26 cellular contexts compared by ENCODE assay signal in genomic region chr3:192260611-192261010, GRCh38.
A peak's percentile ranks its signal among the peaks of the same experiment; 100 is the strongest.
DNase-seq lines count a peak whose midpoint lies in the region; ATAC-seq and TF ChIP-seq lines count a peak whose summit lies in the region.
"Had no signal": no experiment of that assay in that cellular context is flagged by ENCODE, and none has a peak within 500 bp of the region (broad histone marks: within the 10 kb centered on the region; RNA-seq: fewer than 3 reads in every experiment).

No MANE protein-coding gene starts in this region.

- H3K4me3 Mint-ChIP-seq in Caco-2 (ENCODE audit: unreplicated experiment) = no peak overlapping the region
- H3K4me3 Mint-ChIP-seq: CD4-positive, CD25-positive, alpha-beta regulatory T cell; IgD-negative memory B cell had no signal

- H3K9me3 ChIP-seq in Caco-2 = no peaks in the 10 kb centered on the region
- no peaks in the 10 kb centered on the region for H3K9me3 ChIP-seq in mesodermal cell (ENCODE audit: control insufficient read depth, low read length)
- H3K9me3 ChIP-seq: BLaER1 had no signal

- H3K4me1 ChIP-seq in Caco-2 (peaks cover 12% of the 10 kb centered on the region), mesodermal cell (ENCODE audit: control insufficient read depth, insufficient read depth, low read length, poor library complexity, severe bottlenecking) (peaks cover 8% of the 10 kb centered on the region)
- H3K4me1 ChIP-seq: BLaER1 had no signal

- H3K27me3 ChIP-seq in Caco-2 (replicated peaks; ENCODE audit: control insufficient read depth, insufficient read depth, low read length) = no peaks in the 10 kb centered on the region
- H3K27me3 ChIP-seq: BLaER1 had no signal

- intact Hi-C loops in Caco-2 (cut with micrococcal nuclease; ENCODE audit: unreplicated experiment) = no loop called here

- H3K36me3 ChIP-seq in Caco-2 (ENCODE audit: control insufficient read depth, insufficient read depth, low read length) (no peaks in the 10 kb centered on the region), mesodermal cell (ENCODE audit: control insufficient read depth, insufficient read depth, low read length) (no peaks in the 10 kb centered on the region)
- H3K36me3 ChIP-seq: BLaER1 had no signal

- no TSS peak for BruUV-seq in Caco-2 (replicated peaks; lab: Mats Ljungman, UMichigan)

- no peak for DNase-seq in Caco-2
- DNase-seq in NCI-H226 = peak; percentile 40
- DNase-seq in glomerular visceral epithelial cell (ENCODE audit: extremely low spot score) = peak; percentile 43
- no peak for DNase-seq in NCI-H2171 treated with DMSO at 0.1 percent for 48 hours (lab: John Stamatoyannopoulos, UW)
- no peak for DNase-seq in stimulated activated naive CD8-positive, alpha-beta T cell treated with anti-CD3 and anti-CD28 coated beads, Interleukin-15, Interleukin-2, amounts not matched to agents 100 U/mL and 50 U/mL, for 24 hours
- DNase-seq: CD4-positive, CD25-positive, alpha-beta regulatory T cell; DMS53; GOT3; NCI-H1092; NCI-H1417 treated with DMSO at 0.1 percent for 48 hours; NCI-H1694 treated with DMSO at 0.1 percent for 48 hours; NCI-H2081; NCI-H2171; NCI-H524 treated with DMSO at 0.1 percent for 48 hours; NCI-H774; NK-92 treated with Interleukin-12 subunit alpha and Interleukin-12 subunit beta, amount 100 ng/mL, for 24 hours; PC-9; Right ventricle myocardium superior; RPMI8226 had no signal

- peak overlapping the region; percentile 61 for H3K27ac Mint-ChIP-seq in Caco-2 (ENCODE audit: unreplicated experiment)
- H3K27ac Mint-ChIP-seq: CD4-positive, CD25-positive, alpha-beta regulatory T cell; IgD-negative memory B cell had no signal

- CTCF ChIA-PET in Caco-2 (lab: Charles Lee) = no interaction called here

- TF ChIP-seq CTCF in Caco-2 (IDR thresholded peaks at IDR 0.05; ENCODE audit: insufficient read depth in 1 of 2, low read depth in 1 of 2, low read length in 1 of 2, severe bottlenecking in 1 of 2, unreplicated experiment in 1 of 2) = no peak

- H3K27ac ChIP-seq in mesodermal cell (ENCODE audit: low read depth, low read length, severe bottlenecking) = peak overlapping the region; percentile 13
- H3K27ac ChIP-seq: BLaER1, HL-60, KMS-11, PC-9 had no signal

- no peaks in the 10 kb centered on the region for H3K36me3 Mint-ChIP-seq in Caco-2 (ENCODE audit: insufficient read depth, unreplicated experiment)
- H3K36me3 Mint-ChIP-seq: CD4-positive, CD25-positive, alpha-beta regulatory T cell; IgD-negative memory B cell had no signal

- H3K27me3 Mint-ChIP-seq in Caco-2 (ENCODE audit: insufficient read depth, unreplicated experiment) = no peaks in the 10 kb centered on the region
- H3K27me3 Mint-ChIP-seq: CD4-positive, CD25-positive, alpha-beta regulatory T cell; IgD-negative memory B cell had no signal

- 85% methylated on average over 1 of the region's 1 CpG; no CpG with 5 or more reads in 1 of the 2 experiments for WGBS in mesodermal cell (ENCODE audit: insufficient coverage in 2 of 2), 2 experiments

- peaks cover 24% of the 10 kb centered on the region for H3K4me1 Mint-ChIP-seq in Caco-2 (ENCODE audit: low read depth, unreplicated experiment)
- H3K4me1 Mint-ChIP-seq: CD4-positive, CD25-positive, alpha-beta regulatory T cell; IgD-negative memory B cell had no signal

- no peaks in the 10 kb centered on the region for H3K9me3 Mint-ChIP-seq in Caco-2 (ENCODE audit: unreplicated experiment)
- H3K9me3 Mint-ChIP-seq: IgD-negative memory B cell had no signal

- H3K4me3 ChIP-seq in Caco-2 (ENCODE audit: low read depth, low read length) = no peak overlapping the region
- no peak overlapping the region for H3K4me3 ChIP-seq in mesodermal cell (ENCODE audit: extremely low read depth, insufficient read depth, low read length, poor library complexity, severe bottlenecking)
- H3K4me3 ChIP-seq: BLaER1, PC-9 had no signal

- ATAC-seq in SK-N-SH treated with all-trans-retinoic acid at 6 μM for 48 hours = no peak
- no peak for ATAC-seq in stimulated activated naive CD8-positive, alpha-beta T cell treated with anti-CD3 and anti-CD28 coated beads, Interleukin-15, Interleukin-2, amounts not matched to agents 100 U/mL and 50 U/mL, for 24 hours
- ATAC-seq: HCT116 had no signal

- POLR2A ChIA-PET in Caco-2 (lab: Charles Lee) = no interaction called here

TF ChIP-seq in SK-N-SH treated with all-trans-retinoic acid at 6 μM for 48 hours, 23 proteins besides CTCF, POLR2A, EP300 and RAD21:
- no peak for TF ChIP-seq CSRNP3 (CRISPR knock-in tag; IDR thresholded peaks at IDR 0.05)
- TF ChIP-seq ZFP3 (CRISPR knock-in tag; IDR thresholded peaks at IDR 0.05) = no peak
- TF ChIP-seq CREB5 (CRISPR knock-in tag; IDR thresholded peaks at IDR 0.05; ENCODE audit: low read depth) = no peak
- TF ChIP-seq POU6F1 (CRISPR knock-in tag; IDR thresholded peaks at IDR 0.05; ENCODE audit: borderline replicate concordance, low read depth) = no peak
- TF ChIP-seq ESRRG (CRISPR knock-in tag; IDR thresholded peaks at IDR 0.05) = no peak

Comparison
In these comparisons a context has a peak if more than half of its experiments do, and no peak if none do; other contexts are left out.
1. DNase-seq: peak in NCI-H226 (single experiment) and glomerular visceral epithelial cell (single experiment); none in Caco-2 (0 of 2), NCI-H2171 treated with DMSO at 0.1 percent for 48 hours (single experiment) and stimulated activated naive CD8-positive, alpha-beta T cell treated with anti-CD3 and anti-CD28 coated beads, Interleukin-15, Interleukin-2, amounts not matched to agents 100 U/mL and 50 U/mL, for 24 hours (single experiment).